In the genomic region with DNA sequence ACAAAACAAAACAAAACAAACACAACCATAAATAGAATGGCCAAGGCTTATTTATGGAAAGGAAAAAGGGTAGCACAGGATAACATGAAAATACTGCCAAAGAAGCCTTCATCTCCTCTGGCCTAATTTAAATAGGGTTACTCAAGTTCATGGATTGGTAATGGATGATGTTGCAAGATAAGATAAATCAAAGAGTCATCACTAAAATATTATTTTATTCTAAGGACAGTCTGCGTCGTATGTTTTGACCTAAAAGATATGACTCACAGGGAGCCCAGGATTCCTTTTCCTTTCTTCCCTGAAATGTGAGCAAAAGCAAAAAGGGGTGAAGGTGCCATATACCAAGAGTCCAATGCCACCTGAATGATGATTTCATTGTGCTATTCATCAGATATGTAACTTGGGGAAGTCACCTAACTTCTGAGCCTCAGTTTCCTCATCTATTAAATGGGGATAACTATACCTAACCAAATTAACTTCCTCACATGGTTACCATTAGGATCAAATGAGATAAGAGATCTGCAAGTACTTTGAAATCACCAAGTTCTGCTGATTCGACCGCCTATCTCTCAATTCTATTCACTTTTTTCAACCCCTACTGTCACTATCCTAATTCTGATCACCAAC, we compare ENCODE assay signal across 11 cellular contexts.
A peak's percentile ranks its signal among the peaks of the same experiment; 100 is the strongest.
DNase-seq lines count a peak whose midpoint lies in the region; ATAC-seq and TF ChIP-seq lines count a peak whose summit lies in the region.
"Had no signal": no experiment of that assay in that cellular context is flagged by ENCODE, and none has a peak within 500 bp of the region (broad histone marks: within the 10 kb centered on the region; RNA-seq: fewer than 3 reads in every experiment).

No MANE protein-coding gene starts in this region.

- CTCF ChIA-PET in mammary epithelial cell (lab: Charles Lee; ENCODE audit: low non-redundant PET): no interaction called here

- intact Hi-C loops in mammary epithelial cell (cut with micrococcal nuclease): no loop called here
- intact Hi-C loops in aorta (cut with DNase I): no loop called here

- peak overlapping the region; percentile 33 for H3K27ac ChIP-seq in mammary epithelial cell (ENCODE audit: insufficient read depth, low read depth, low read length)
- peak overlapping the region in 1 of 2 donors; percentile 57 for H3K27ac ChIP-seq in aorta (ENCODE audit: low read depth in 1 of 2, low read length in 2 of 2)

- TF ChIP-seq CTCF in mammary epithelial cell (conservative IDR thresholded peaks at IDR 0.05 in 1 of 2, IDR thresholded peaks at IDR 0.05 in 1 of 2; ENCODE audit: extremely low read depth in 1 of 2, insufficient read depth in 1 of 2, low read depth in 1 of 2, low read length in 2 of 2): no peak
- TF ChIP-seq CTCF in mesothelial cell of epicardium (IDR thresholded peaks at IDR 0.05; ENCODE audit: unreplicated experiment): no peak

- no peak for ATAC-seq in activated naive CD8-positive, alpha-beta T cell treated with anti-CD3 and anti-CD28 coated beads, Interleukin-2, amount 10 ng/mL, durations not matched to agents 7 days and 5 days (ENCODE audit: low read depth)
- ATAC-seq in aorta (ENCODE audit: low FRiP score) (peak; percentile 53), GM18870 (IDR thresholded peaks at IDR 0.05; ENCODE audit: unreplicated experiment) (no peak)

- H3K4me1 Mint-ChIP-seq in activated naive CD8-positive, alpha-beta T cell treated with anti-CD3 and anti-CD28 coated beads, Interleukin-2, amount 10 ng/mL, durations not matched to agents 7 days and 5 days: peaks cover 23% of the 10 kb centered on the region
- peaks cover 24% of the 10 kb centered on the region for H3K4me1 Mint-ChIP-seq in activated naive CD8-positive, alpha-beta T cell treated with anti-CD3 and anti-CD28 coated beads for 36 hours
- H3K4me1 Mint-ChIP-seq in mesothelial cell of epicardium: peaks cover 75% of the 10 kb centered on the region

- H3K27me3 ChIP-seq in mammary epithelial cell (ENCODE audit: insufficient read depth, low read length) (no peaks in the 10 kb centered on the region), aorta (ENCODE audit: control insufficient read depth in 1 of 2, insufficient read depth in 2 of 2, low read length in 1 of 2) (no peaks in the 10 kb centered on the region)

- in situ Hi-C loops in mammary epithelial cell (cut with MboI; ENCODE audit: low sequenced_read_pairs in 2 of 2): no loop called here

- H3K36me3 ChIP-seq in mammary epithelial cell (ENCODE audit: insufficient read depth, low read length): no peaks in the 10 kb centered on the region
- H3K36me3 ChIP-seq in aorta (ENCODE audit: control insufficient read depth in 1 of 2, insufficient read depth in 2 of 2, low read length in 1 of 2): no peaks in the 10 kb centered on the region

- no peak overlapping the region for H3K9ac ChIP-seq in mammary epithelial cell (ENCODE audit: insufficient read depth, low read length)

- dilution Hi-C loops in mammary epithelial cell (cut with HindIII; ENCODE audit: low sequenced_read_pairs): no loop called here

- peaks cover 57% of the 10 kb centered on the region for H3K4me1 ChIP-seq in mammary epithelial cell (ENCODE audit: insufficient read depth, low read length)
- H3K4me1 ChIP-seq in aorta (ENCODE audit: control insufficient read depth in 1 of 2, insufficient read depth in 2 of 2, low read length in 2 of 2): peaks cover 9 to 16% of the 10 kb centered on the region in 2 donors

- no peak overlapping the region for H3K4me3 Mint-ChIP-seq in activated naive CD8-positive, alpha-beta T cell treated with anti-CD3 and anti-CD28 coated beads, Interleukin-2, amount 10 ng/mL, durations not matched to agents 7 days and 5 days
- H3K4me3 Mint-ChIP-seq in activated naive CD8-positive, alpha-beta T cell treated with anti-CD3 and anti-CD28 coated beads for 36 hours: no peak overlapping the region
- no peak overlapping the region for H3K4me3 Mint-ChIP-seq in mesothelial cell of epicardium
- H3K4me3 Mint-ChIP-seq: activated CD4-positive, alpha-beta T cell treated with anti-CD3 and anti-CD28 coated beads, Interleukin-2, amount 10 ng/mL, durations not matched to agents 7 days and 5 days had no signal

- H3K9me3 ChIP-seq in mammary epithelial cell (replicated peaks; ENCODE audit: insufficient read depth, low read length) (no peaks in the 10 kb centered on the region), aorta (ENCODE audit: control insufficient read depth, low read length) (no peaks in the 10 kb centered on the region)

- POLR2A ChIA-PET in activated naive CD8-positive, alpha-beta T cell treated with anti-CD3 and anti-CD28 coated beads, Interleukin-2, amount 10 ng/mL, durations not matched to agents 7 days and 5 days (lab: Charles Lee): no interaction called here

- H3K79me2 ChIP-seq in mammary epithelial cell (ENCODE audit: insufficient read depth, low read length): no peaks in the 10 kb centered on the region

- no peaks in the 10 kb centered on the region for H3K9me3 Mint-ChIP-seq in activated naive CD8-positive, alpha-beta T cell treated with anti-CD3 and anti-CD28 coated beads, Interleukin-2, amount 10 ng/mL, durations not matched to agents 7 days and 5 days
- H3K9me3 Mint-ChIP-seq in activated naive CD8-positive, alpha-beta T cell treated with anti-CD3 and anti-CD28 coated beads for 36 hours: no peaks in the 10 kb centered on the region
- no peaks in the 10 kb centered on the region for H3K9me3 Mint-ChIP-seq in mesothelial cell of epicardium
- H3K9me3 Mint-ChIP-seq: activated CD4-positive, alpha-beta T cell treated with anti-CD3 and anti-CD28 coated beads, Interleukin-2, amount 10 ng/mL, durations not matched to agents 7 days and 5 days had no signal

- H3K36me3 Mint-ChIP-seq in activated naive CD8-positive, alpha-beta T cell treated with anti-CD3 and anti-CD28 coated beads, Interleukin-2, amount 10 ng/mL, durations not matched to agents 7 days and 5 days: peaks cover 19% of the 10 kb centered on the region
- peaks cover 8% of the 10 kb centered on the region for H3K36me3 Mint-ChIP-seq in activated naive CD8-positive, alpha-beta T cell treated with anti-CD3 and anti-CD28 coated beads for 36 hours
- H3K36me3 Mint-ChIP-seq in mesothelial cell of epicardium: no peaks in the 10 kb centered on the region

- no peak for DNase-seq in activated naive CD8-positive, alpha-beta T cell treated with anti-CD3 and anti-CD28 coated beads, Interleukin-2, amount 10 ng/mL, durations not matched to agents 7 days and 5 days
- no peak for DNase-seq in activated naive CD8-positive, alpha-beta T cell treated with anti-CD3 and anti-CD28 coated beads for 36 hours
- peak; percentile 70 for DNase-seq in mammary epithelial cell
- no peak for DNase-seq in mesothelial cell of epicardium (ENCODE audit: low spot score in 2 of 2, unreplicated experiment in 2 of 2)
- no peak for DNase-seq in aorta
- no peak for DNase-seq in activated T-cell treated with anti-CD3 and anti-CD28 coated beads for 4 hours
- no peak for DNase-seq in NCI-H446 treated with DMSO at 0.1 percent for 48 hours (lab: John Stamatoyannopoulos, UW)
- DNase-seq: activated CD4-positive, alpha-beta T cell treated with anti-CD3 and anti-CD28 coated beads, Interleukin-2, amount 10 ng/mL, durations not matched to agents 7 days and 5 days; MM.1S; NCI-H524 had no signal

- no TSS peak for BruUV-seq in mammary epithelial cell (replicated peaks; lab: Mats Ljungman, UMichigan)

- peak overlapping the region; percentile 51 for H3K27ac Mint-ChIP-seq in activated naive CD8-positive, alpha-beta T cell treated with anti-CD3 and anti-CD28 coated beads, Interleukin-2, amount 10 ng/mL, durations not matched to agents 7 days and 5 days
- H3K27ac Mint-ChIP-seq in activated naive CD8-positive, alpha-beta T cell treated with anti-CD3 and anti-CD28 coated beads for 36 hours: no peak overlapping the region
- peak overlapping the region; percentile 50 for H3K27ac Mint-ChIP-seq in mesothelial cell of epicardium
- H3K27ac Mint-ChIP-seq: activated CD4-positive, alpha-beta T cell treated with anti-CD3 and anti-CD28 coated beads, Interleukin-2, amount 10 ng/mL, durations not matched to agents 7 days and 5 days had no signal

- 50% methylated on average over 4 of the region's 4 CpGs for WGBS in mammary epithelial cell (ENCODE audit: low coverage, missing lambda C conversion rate)
- WGBS in aorta, 2 donors: 65 to 72% methylated on average over 4 of the region's 4 CpGs

- no peaks in the 10 kb centered on the region for H3K27me3 Mint-ChIP-seq in activated naive CD8-positive, alpha-beta T cell treated with anti-CD3 and anti-CD28 coated beads, Interleukin-2, amount 10 ng/mL, durations not matched to agents 7 days and 5 days
- H3K27me3 Mint-ChIP-seq in activated naive CD8-positive, alpha-beta T cell treated with anti-CD3 and anti-CD28 coated beads for 36 hours: no peaks in the 10 kb centered on the region
- no peaks in the 10 kb centered on the region for H3K27me3 Mint-ChIP-seq in mesothelial cell of epicardium (ENCODE audit: low read depth)
- H3K27me3 Mint-ChIP-seq: activated CD4-positive, alpha-beta T cell treated with anti-CD3 and anti-CD28 coated beads, Interleukin-2, amount 10 ng/mL, durations not matched to agents 7 days and 5 days had no signal

- H3K4me2 ChIP-seq in mammary epithelial cell (ENCODE audit: insufficient read depth, low read depth, low read length): no peak overlapping the region

- no peak overlapping the region for H3K4me3 ChIP-seq in mammary epithelial cell (replicated peaks in 1 of 3; ENCODE audit: insufficient read depth in 1 of 3, low read depth in 2 of 3, low read length in 3 of 3)
- H3K4me3 ChIP-seq in aorta (ENCODE audit: low read length in 2 of 2): no peak overlapping the region

- H4K20me1 ChIP-seq in mammary epithelial cell (ENCODE audit: insufficient read depth, low read length): no peaks in the 10 kb centered on the region

- H2AFZ ChIP-seq in mammary epithelial cell (ENCODE audit: low read depth, low read length): no peak overlapping the region
